Comparison of ENCODE assay signal across 32 cellular contexts in the genomic region with DNA sequence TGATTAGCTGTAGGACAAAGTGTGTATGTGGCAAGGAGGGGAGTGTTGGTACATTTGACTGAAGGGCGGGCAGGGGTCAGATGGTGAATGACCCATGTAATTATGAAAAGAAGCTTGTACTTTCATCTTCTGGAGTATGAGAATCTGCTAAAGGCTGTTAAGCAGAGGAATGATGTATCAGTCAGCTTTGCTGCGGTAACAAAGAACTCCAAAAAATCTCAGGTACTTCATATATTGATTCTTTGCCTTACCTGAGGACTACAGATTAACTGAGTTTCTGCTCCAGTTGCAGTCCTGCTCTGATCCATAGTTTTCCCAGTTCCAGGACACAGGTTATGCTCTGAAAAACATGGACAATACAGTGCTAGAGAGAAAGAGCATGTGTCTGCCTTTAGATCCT.
"Had no signal": no experiment of that assay in that cellular context is flagged by ENCODE, and none has a peak within 500 bp of the region (broad histone marks: within the 10 kb centered on the region; RNA-seq: fewer than 3 reads in every experiment).

No MANE protein-coding gene starts in this region.

- DNase-seq: activated effector memory CD4-positive, alpha-beta T cell treated with anti-CD3 and anti-CD28 coated beads, Interleukin-2, amount 50 U/mL, for 16 hours; activated effector memory CD4-positive, alpha-beta T cell treated with Interleukin-2 at 50 U/mL for 16 hours; activated gamma-delta T cell; activated gamma-delta T cell treated with Interleukin-2 at 50 U/mL for 16 hours; activated naive CD4-positive, alpha-beta T cell; activated naive CD4-positive, alpha-beta T cell treated with anti-CD3 and anti-CD28 coated beads for 36 hours; activated naive CD4-positive, alpha-beta T cell treated with anti-CD3 and anti-CD28 coated beads, Interleukin-2, amount 10 ng/mL, durations not matched to agents 7 days and 5 days; activated naive CD4-positive, alpha-beta T cell treated with anti-CD3 and anti-CD28 coated beads, Interleukin-2, amount 50 U/mL, for 16 hours; activated naive CD4-positive, alpha-beta T cell treated with Interleukin-2 at 50 U/mL for 16 hours; activated naive CD8-positive, alpha-beta T cell treated with anti-CD3 and anti-CD28 coated beads for 36 hours; activated naive CD8-positive, alpha-beta T cell treated with anti-CD3 and anti-CD28 coated beads, Interleukin-2, amount 10 ng/mL, durations not matched to agents 7 days and 5 days; activated naive CD8-positive, alpha-beta T cell treated with anti-CD3 and anti-CD28 coated beads, Interleukin-2, amount 50 U/mL, for 24 hours; activated T-cell treated with anti-CD3 and anti-CD28 coated beads, Interleukin-2, amount 50 U/mL, for 4 hours; activated T-cell treated with anti-CD3 and anti-CD28 coated beads, Interleukin-2, amount 50 U/mL, for 48 hours; activated T-cell treated with anti-CD3 and anti-CD28 coated beads, Interleukin-2, amount 50 U/mL, for 72 hours; adrenal gland; amniotic stem cell; anterior cingulate cortex; aorta; body of pancreas; brain microvascular endothelial cell; caudate nucleus; central memory CD4-positive, alpha-beta T cell; cerebellar nuclear complex had no signal

- H3K27me3 ChIP-seq: adrenal gland, ascending aorta, body of pancreas, brain microvascular endothelial cell, breast epithelium, cardiac muscle cell had no signal

- H3K9me3 ChIP-seq: adrenal gland, ascending aorta, body of pancreas, breast epithelium had no signal

- H3K27ac ChIP-seq: adrenal gland, ascending aorta, body of pancreas, brain microvascular endothelial cell, breast epithelium, cardiac muscle cell had no signal

- FAIRE-seq: astrocyte, bronchial epithelial cell, colon had no signal

- H3K36me3 ChIP-seq: adrenal gland, ascending aorta, brain microvascular endothelial cell, breast epithelium, cardiac muscle cell had no signal

- H3K4me1 ChIP-seq: adrenal gland, ascending aorta, body of pancreas, breast epithelium had no signal

- H3K4me3 ChIP-seq: adrenal gland, ascending aorta, body of pancreas, breast epithelium, cardiac muscle cell had no signal

- ATAC-seq: activated naive CD4-positive, alpha-beta T cell treated with anti-CD3 and anti-CD28 coated beads, Interleukin-2, amount 50 U/mL, for 72 hours; activated naive CD8-positive, alpha-beta T cell treated with anti-CD3 and anti-CD28 coated beads, Interleukin-2, amount 50 U/mL, for 24 hours; activated T-cell treated with anti-CD3 and anti-CD28 coated beads, Interleukin-2, amount 50 U/mL, for 4 hours; activated T-cell treated with anti-CD3 and anti-CD28 coated beads, Interleukin-2, amount 50 U/mL, for 72 hours; activated T-helper 17 cell treated with anti-CD3 and anti-CD28 coated beads, Interleukin-2, amount 50 U/mL, for 72 hours; body of pancreas had no signal
